1 cellular context compared by ENCODE assay signal in the genomic region with DNA sequence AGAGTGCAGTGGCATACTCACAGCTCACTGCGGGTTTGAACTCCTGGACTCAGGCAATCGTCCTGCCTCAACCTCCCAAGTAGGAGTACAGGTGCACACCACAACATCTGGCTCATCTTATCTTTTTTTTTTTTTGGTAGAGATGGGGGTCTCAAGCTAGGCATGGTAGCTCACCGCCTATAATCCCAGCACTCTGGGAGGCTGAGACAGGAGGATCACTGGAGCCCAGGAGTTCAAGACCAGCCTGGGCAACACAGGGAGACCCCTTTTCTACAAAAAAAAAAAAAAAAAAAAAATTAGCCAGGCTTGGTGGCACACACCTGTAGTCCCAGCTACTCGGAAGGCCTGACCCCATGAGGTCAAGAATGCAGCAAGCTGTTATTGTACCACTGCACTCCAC.
TF ChIP-seq lines count a peak whose summit lies in the region.

No MANE protein-coding gene starts in this region.

TF ChIP-seq in WTC11, 78 proteins besides CTCF, POLR2A, EP300 and RAD21 (continued from another document):
- TF ChIP-seq, protein P1, sequence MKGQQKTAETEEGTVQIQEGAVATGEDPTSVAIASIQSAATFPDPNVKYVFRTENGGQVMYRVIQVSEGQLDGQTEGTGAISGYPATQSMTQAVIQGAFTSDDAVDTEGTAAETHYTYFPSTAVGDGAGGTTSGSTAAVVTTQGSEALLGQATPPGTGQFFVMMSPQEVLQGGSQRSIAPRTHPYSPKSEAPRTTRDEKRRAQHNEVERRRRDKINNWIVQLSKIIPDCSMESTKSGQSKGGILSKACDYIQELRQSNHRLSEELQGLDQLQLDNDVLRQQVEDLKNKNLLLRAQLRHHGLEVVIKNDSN (CRISPR knock-in tag; IDR thresholded peaks at IDR 0.05) = no peak
- no peak for TF ChIP-seq RELA (CRISPR knock-in tag; IDR thresholded peaks at IDR 0.05; ENCODE audit: borderline replicate concordance)
